ENCODE assay signal across 32 cellular contexts in the genomic region with DNA sequence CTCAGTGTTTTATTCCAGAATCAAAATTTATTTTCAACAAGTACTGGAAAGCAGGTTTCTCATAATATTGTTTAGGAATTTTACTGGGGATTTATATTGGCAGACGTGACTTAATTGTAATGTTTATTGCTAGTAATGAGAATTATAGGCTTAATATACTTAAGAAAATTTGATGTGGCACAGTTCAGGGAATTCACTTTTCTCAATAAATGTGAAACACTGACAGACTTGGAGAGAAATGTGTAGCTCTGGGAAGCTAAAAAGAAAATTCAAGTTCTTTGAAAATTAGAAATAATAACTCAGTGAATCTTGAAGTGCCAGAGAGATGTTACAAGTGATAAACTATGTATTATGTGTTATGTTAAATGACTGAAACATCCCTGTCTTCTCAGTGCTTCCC. TPM values are rescaled to one million over a fixed set of nuclear protein-coding genes. Genes with fewer than 3 reads are reported as not detected.
"Had no signal": no experiment of that assay in that cellular context is flagged by ENCODE, and none has a peak within 500 bp of the region (broad histone marks: within the 10 kb centered on the region; RNA-seq: fewer than 3 reads in every experiment).

A gene with protein sequence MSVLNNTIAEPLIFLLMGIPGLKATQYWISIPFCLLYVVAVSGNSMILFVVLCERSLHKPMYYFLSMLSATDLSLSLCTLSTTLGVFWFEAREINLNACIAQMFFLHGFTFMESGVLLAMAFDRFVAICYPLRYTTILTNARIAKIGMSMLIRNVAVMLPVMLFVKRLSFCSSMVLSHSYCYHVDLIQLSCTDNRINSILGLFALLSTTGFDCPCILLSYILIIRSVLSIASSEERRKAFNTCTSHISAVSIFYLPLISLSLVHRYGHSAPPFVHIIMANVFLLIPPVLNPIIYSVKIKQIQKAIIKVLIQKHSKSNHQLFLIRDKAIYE (plus strand): TSS at position 301 of the 400 bp plus-strand sequence. CDS start 101 bp downstream, outside the sequence.

- H3K9me3 ChIP-seq: colonic mucosa, esophagus squamous epithelium, gastrocnemius medialis, heart right ventricle, left lung, lower lobe of right lung, mucosa of descending colon had no signal

- H3K4me1 ChIP-seq: colonic mucosa, esophagus squamous epithelium, gastrocnemius medialis, heart right ventricle, left lung, lower lobe of right lung had no signal

- H3K27me3 ChIP-seq: colonic mucosa, esophagus squamous epithelium, gastrocnemius medialis, heart right ventricle, left lung had no signal

- H3K36me3 ChIP-seq: colonic mucosa, esophagus squamous epithelium, gastrocnemius medialis, heart right ventricle, left lung, lower lobe of right lung had no signal

- H3K27ac Mint-ChIP-seq: dendritic cell treated with granulocyte-macrophage colony-stimulating factor and Interleukin-4, amounts not matched to agents 40 ng/mL and 50 ng/mL, for 4 days; effector memory CD8-positive, alpha-beta T cell; endodermal cell; mesothelial cell of epicardium; naive B cell had no signal

- ATAC-seq: effector memory CD8-positive, alpha-beta T cell; esophagus mucosa; gastrocnemius medialis; heart right ventricle; left cardiac atrium; left lung; left ventricle myocardium superior; lower lobe of right lung; mucosa of descending colon had no signal

- DNase-seq: colonic mucosa; cortex of kidney; effector CD8-positive, alpha-beta T cell; effector memory CD8-positive, alpha-beta T cell; endodermal cell; erythroblast; esophagus squamous epithelium; foreskin melanocyte; gastrocnemius medialis; glutamatergic neuron; head of caudate nucleus; heart right ventricle; hippocampal formation; left cardiac atrium; left lung; left ventricle myocardium superior; lower lobe of right lung; mesenchymal stem cell; mucosa of descending colon; naive B cell had no signal

- H3K4me1 Mint-ChIP-seq: endodermal cell, mesothelial cell of epicardium, naive B cell had no signal

- H3K9me3 Mint-ChIP-seq: dendritic cell treated with granulocyte-macrophage colony-stimulating factor and Interleukin-4, amounts not matched to agents 40 ng/mL and 50 ng/mL, for 4 days; effector memory CD8-positive, alpha-beta T cell; endodermal cell; mesothelial cell of epicardium; naive B cell had no signal

- H3K4me3 Mint-ChIP-seq: dendritic cell treated with granulocyte-macrophage colony-stimulating factor and Interleukin-4, amounts not matched to agents 40 ng/mL and 50 ng/mL, for 4 days; effector memory CD8-positive, alpha-beta T cell; endodermal cell; mesothelial cell of epicardium; naive B cell had no signal

- H3K36me3 Mint-ChIP-seq: mesothelial cell of epicardium, naive B cell had no signal

- H3K27me3 Mint-ChIP-seq: dendritic cell treated with granulocyte-macrophage colony-stimulating factor and Interleukin-4, amounts not matched to agents 40 ng/mL and 50 ng/mL, for 4 days; effector memory CD8-positive, alpha-beta T cell had no signal

- H3K27ac ChIP-seq: colonic mucosa, epithelial cell of prostate, esophagus squamous epithelium, gastrocnemius medialis, heart right ventricle, left lung, lower lobe of right lung had no signal

- H3K4me3 ChIP-seq: colonic mucosa, esophagus squamous epithelium, gastrocnemius medialis, heart right ventricle, left lung, lower lobe of right lung, mucosa of descending colon had no signal

RNA-seq across cellular contexts. Expression of the gene that starts here (rescaled TPM):
- total RNA-seq: colonic mucosa, dermis microvascular lymphatic vessel endothelial cell, endodermal cell, esophagus mucosa, esophagus squamous epithelium, gastrocnemius medialis, glomerular endothelial cell, heart right ventricle, kidney epithelial cell, left cardiac atrium, left lung, left ventricle myocardium superior, lower leg skin, lower lobe of right lung, lung microvascular endothelial cell, mesenteric fat pad, mesothelial cell of epicardium, mucosa of descending colon, myocyte had no signal
- polyA plus RNA-seq: heart right ventricle, keratinocyte had no signal
